11 cellular contexts compared by ENCODE assay signal in genomic region chr2:175540421-175540820, GRCh38.
"Had no signal": no experiment of that assay in that cellular context is flagged by ENCODE, and none has a peak within 500 bp of the region (broad histone marks: within the 10 kb centered on the region; RNA-seq: fewer than 3 reads in every experiment).

No MANE protein-coding gene starts in this region.

- H2AFZ ChIP-seq: GM23248, GM23338 had no signal

- DNase-seq: GM23248, GOT3, H7, H9, HCEC 1CT, HFFc6 had no signal

- H3K4me1 ChIP-seq: HAP-1 had no signal

- H3K27ac ChIP-seq: GM23248 had no signal

- H3K9ac ChIP-seq: GM23248 had no signal

- H3K4me3 ChIP-seq: GM23248, GM23338, HAP-1 had no signal

- FAIRE-seq: H1, H54 had no signal

- H3K36me3 ChIP-seq: HAP-1 had no signal

- H3K9me3 ChIP-seq: HAP-1 had no signal

- H3K4me2 ChIP-seq: GM23338 had no signal

- ATAC-seq: GM23338, HCT116 had no signal
